Comparison of ENCODE assay signal across 23 cellular contexts in the genomic region with DNA sequence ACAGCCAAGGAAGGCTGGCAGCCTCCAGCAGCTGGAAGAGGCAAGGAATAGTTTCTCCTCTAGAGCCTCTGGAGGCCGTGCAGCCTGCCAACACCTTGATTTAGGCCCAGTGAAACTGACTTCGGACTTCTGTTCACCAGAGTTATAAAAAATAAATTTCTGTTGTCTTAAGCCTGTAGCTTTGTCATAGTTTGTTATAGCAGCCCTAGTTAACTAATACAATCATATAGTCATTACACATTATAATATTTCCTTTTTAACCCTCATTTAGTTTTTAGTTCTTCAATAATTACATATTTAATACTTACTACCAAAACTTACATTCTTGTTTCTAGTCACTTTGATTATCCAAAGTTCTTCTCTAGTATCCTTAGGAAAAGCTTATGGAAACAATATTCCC. TPM values are rescaled to one million over a fixed set of nuclear protein-coding genes. Genes with fewer than 3 reads are reported as not detected.
A peak's percentile ranks its signal among the peaks of the same experiment; 100 is the strongest.
DNase-seq lines count a peak whose midpoint lies in the region; ATAC-seq, FAIRE-seq and TF ChIP-seq lines count a peak whose summit lies in the region.
"Had no signal": no experiment of that assay in that cellular context is flagged by ENCODE, and none has a peak within 500 bp of the region (broad histone marks: within the 10 kb centered on the region; RNA-seq: fewer than 3 reads in every experiment).

No MANE protein-coding gene starts in this region.

- H2BK12ac ChIP-seq in trophoblast cell (ENCODE audit: low read length): peak overlapping the region; percentile 36

- DNase-seq in HepG2 (ENCODE audit: low spot score): no peak
- DNase-seq in right lobe of liver: no peak
- DNase-seq in PC-3: no peak
- no peak for DNase-seq in Panc1 (ENCODE audit: low read depth, low spot score)
- no peak for DNase-seq in trophoblast cell
- no peak for DNase-seq in substantia nigra (lab: John Stamatoyannopoulos, UW)
- no peak for DNase-seq in activated T-helper 2 cell treated with anti-CD3 and anti-CD28 coated beads, Interferon-gamma antibody, Interleukin-2, Interleukin-4, amounts not matched to agents 10 μg/mL and 5 μg/mL and 100 μg/mL, durations not matched to agents 14 hours and 24 hours and 36 hours (ENCODE audit: low spot score)
- DNase-seq: ACHN; BE2C; C1 segment of cervical spinal cord; CD4-positive, alpha-beta memory T cell; CD4-positive, CD25-positive, alpha-beta regulatory T cell; CD8-positive, alpha-beta memory T cell; COR-L47; DMS79 treated with DMSO at 0.1 percent for 48 hours; GF-D8 had no signal

- H2BK5ac ChIP-seq in trophoblast cell (ENCODE audit: low read depth, low read length, poor library complexity): no peak overlapping the region

- H3K36me3 ChIP-seq in HepG2 (replicated peaks in 1 of 2; ENCODE audit: control insufficient read depth in 1 of 2, insufficient read depth in 2 of 2, low read length in 2 of 2) (peaks cover 0 to 1% of the 10 kb centered on the region in 2 experiments; a peak in 1 of 5 replicates), right lobe of liver (no peaks in the 10 kb centered on the region), PC-3 (ENCODE audit: low read depth, low read length) (no peaks in the 10 kb centered on the region), Panc1 (ENCODE audit: control insufficient read depth, insufficient read depth, low read length) (no peaks in the 10 kb centered on the region; the same call in 1 of the 2 replicates), trophoblast cell (ENCODE audit: control insufficient read depth in 1 of 2, insufficient read depth in 2 of 2, low read length in 2 of 2) (no peaks in the 10 kb centered on the region)
- H3K36me3 ChIP-seq: BE2C, BLaER1 had no signal

- ATAC-seq in HepG2 (no peak), right lobe of liver (no peak), PC-3 (no peak), Panc1 (no peak), GM21737 (IDR thresholded peaks at IDR 0.05; ENCODE audit: unreplicated experiment) (no peak)

- H4K20me1 ChIP-seq in HepG2 (ENCODE audit: insufficient read depth, low read length) (no peaks in the 10 kb centered on the region), PC-3 (ENCODE audit: low read length) (no peaks in the 10 kb centered on the region)
- H4K20me1 ChIP-seq: BLaER1 had no signal

- CTCF ChIA-PET in HepG2 (lab: Yijun Ruan, JAX; ENCODE audit: low intra/inter-chr PET ratio, low total read pairs) (no interaction called here), PC-3 (lab: Charles Lee) (no interaction called here), Panc1 (lab: Charles Lee) (interaction anchor here (0.7 kb wide), 1 partner anchor 52 kb away, joined by 3 read pairs; no protein-coding TSS in a partner anchor)

- H3K9ac ChIP-seq in HepG2 (ENCODE audit: insufficient read depth, low read depth, low read length): no peak overlapping the region
- H3K9ac ChIP-seq in PC-3 (ENCODE audit: low read length): no peak overlapping the region
- H3K9ac ChIP-seq in trophoblast cell (ENCODE audit: low read length): no peak overlapping the region
- H3K9ac ChIP-seq: BLaER1 had no signal

- intact Hi-C loops in HepG2 (cut with micrococcal nuclease; ENCODE audit: unreplicated experiment) (loop anchor here (5.0 kb wide), 1 partner anchor 108 kb away; no protein-coding TSS in a partner anchor), right lobe of liver (cut with DNase I) (no loop called here), PC-3 (cut with micrococcal nuclease) (loop anchor here (5.0 kb wide), 1 partner anchor 48 kb away; no protein-coding TSS in a partner anchor), Panc1 (cut with micrococcal nuclease; ENCODE audit: unreplicated experiment) (no loop called here)
- intact Hi-C loops in activated T-helper 2 cell treated with anti-CD3 and anti-CD28 coated beads, Interferon-gamma antibody, Interleukin-2, Interleukin-4, amounts not matched to agents 10 μg/mL and 5 μg/mL and 100 μg/mL, durations not matched to agents 14 hours and 24 hours and 36 hours (cut with micrococcal nuclease): no loop called here

- no peak overlapping the region for H3K27ac Mint-ChIP-seq in activated T-helper 2 cell treated with anti-CD3 and anti-CD28 coated beads, Interferon-gamma antibody, Interleukin-2, Interleukin-4, amounts not matched to agents 10 μg/mL and 5 μg/mL and 100 μg/mL, durations not matched to agents 14 hours and 24 hours and 36 hours
- H3K27ac Mint-ChIP-seq: CD14-positive monocyte; CD4-positive, alpha-beta memory T cell; CD4-positive, CD25-positive, alpha-beta regulatory T cell; CD8-positive, alpha-beta memory T cell had no signal

- H3K27ac ChIP-seq in HepG2 (ENCODE audit: extremely low read length, insufficient read depth, low read length) (no peak overlapping the region), right lobe of liver (no peak overlapping the region), PC-3 (ENCODE audit: low read length) (no peak overlapping the region), Panc1 (ENCODE audit: low read length) (peak overlapping the region; percentile 3; the same call in 1 of the 2 replicates), trophoblast cell (ENCODE audit: low read depth, low read length) (no peak overlapping the region), substantia nigra (ENCODE audit: low read depth, low read length, poor library complexity, severe bottlenecking) (no peak overlapping the region)
- H3K27ac ChIP-seq: 22Rv1, BLaER1 had no signal

- H3K14ac ChIP-seq in trophoblast cell (ENCODE audit: low read length): no peak overlapping the region

- in situ Hi-C loops in HepG2 (cut with HindIII; ENCODE audit: extremely low pct_ligation_motif_present, low pct_unique_long_range_greater_than_20kb): no loop called here
- in situ Hi-C loops in Panc1 (cut with HindIII; ENCODE audit: low pct_unique_long_range_greater_than_20kb, low sequenced_read_pairs): no loop called here

- no peaks in the 10 kb centered on the region for H3K9me3 ChIP-seq in HepG2 (ENCODE audit: low read length)
- H3K9me3 ChIP-seq in right lobe of liver: no peaks in the 10 kb centered on the region
- H3K9me3 ChIP-seq in PC-3 (ENCODE audit: low read length): no peaks in the 10 kb centered on the region
- no peaks in the 10 kb centered on the region for H3K9me3 ChIP-seq in Panc1 (ENCODE audit: control insufficient read depth, insufficient read depth, low read depth, low read length)
- no peaks in the 10 kb centered on the region for H3K9me3 ChIP-seq in trophoblast cell (ENCODE audit: insufficient read depth, low read depth, low read length)
- H3K9me3 ChIP-seq: BE2C, BLaER1 had no signal

- no peak overlapping the region for H2AFZ ChIP-seq in HepG2 (ENCODE audit: low read length)
- no peak overlapping the region for H2AFZ ChIP-seq in PC-3 (ENCODE audit: low read length)
- H2AFZ ChIP-seq in trophoblast cell (ENCODE audit: insufficient read depth, low read length, poor library complexity): no peak overlapping the region

- H3K23ac ChIP-seq in trophoblast cell (ENCODE audit: low read length): no peak overlapping the region

- FAIRE-seq in HepG2 (lab: Jason Lieb, UNC): no peak
- FAIRE-seq: G401.6, GM12891, GM19239 had no signal

- TF ChIP-seq RAD21 in HepG2 (CRISPR knock-in tag; IDR thresholded peaks at IDR 0.05): no peak

- POLR2A ChIA-PET in HepG2 (lab: Yijun Ruan, JAX) (no interaction called here), PC-3 (lab: Charles Lee; ENCODE audit: unreplicated experiment) (no interaction called here), Panc1 (lab: Charles Lee) (interaction anchor here (0.8 kb wide), 1 partner anchor 25 kb away, joined by 3 read pairs; no protein-coding TSS in a partner anchor)

- H4K12ac ChIP-seq in trophoblast cell (ENCODE audit: low read depth, low read length): no peak overlapping the region

- WGBS in HepG2 (ENCODE audit: low lambda C conversion rate): 93% methylated on average over 2 of the region's 2 CpGs
- no CpG with 5 or more reads among the region's 2 CpGs for WGBS in right lobe of liver (ENCODE audit: insufficient coverage, low coverage, low lambda C conversion rate, missing lambda C conversion rate)
- no CpG with 5 or more reads among the region's 2 CpGs for WGBS in trophoblast cell (ENCODE audit: extremely low coverage, insufficient coverage, insufficient read length)

- H4K91ac ChIP-seq in trophoblast cell (ENCODE audit: low read depth, low read length): no peak overlapping the region

- no peak overlapping the region for H3K18ac ChIP-seq in trophoblast cell (ENCODE audit: low read length)

- H2AK5ac ChIP-seq in trophoblast cell (ENCODE audit: low read length): no peak overlapping the region

- BruUV-seq in HepG2 (replicated peaks; lab: Mats Ljungman, UMichigan): no TSS peak
- no TSS peak for BruUV-seq in PC-3 (replicated peaks; lab: Mats Ljungman, UMichigan)
- no TSS peak for BruUV-seq in Panc1 (replicated peaks; lab: Mats Ljungman, UMichigan)

- H2BK120ac ChIP-seq in trophoblast cell (ENCODE audit: insufficient read depth, low read length, poor library complexity): no peak overlapping the region

- H3K36me3 Mint-ChIP-seq in activated T-helper 2 cell treated with anti-CD3 and anti-CD28 coated beads, Interferon-gamma antibody, Interleukin-2, Interleukin-4, amounts not matched to agents 10 μg/mL and 5 μg/mL and 100 μg/mL, durations not matched to agents 14 hours and 24 hours and 36 hours (ENCODE audit: low read depth): no peaks in the 10 kb centered on the region
- H3K36me3 Mint-ChIP-seq: CD14-positive monocyte; CD4-positive, alpha-beta memory T cell; CD4-positive, CD25-positive, alpha-beta regulatory T cell; CD8-positive, alpha-beta memory T cell had no signal

- H3K9me2 ChIP-seq in PC-3 (replicated peaks; ENCODE audit: low read length): no peaks in the 10 kb centered on the region

- no peak overlapping the region for H4K8ac ChIP-seq in trophoblast cell (ENCODE audit: low read depth, low read length)

- no peak overlapping the region for H3K4ac ChIP-seq in trophoblast cell (ENCODE audit: low read depth, low read length)

- H3F3A ChIP-seq in PC-3 (ENCODE audit: low read length, unreplicated experiment): no peaks in the 10 kb centered on the region

- no peak overlapping the region for H3K4me2 ChIP-seq in HepG2 (ENCODE audit: low read depth, low read length)
- peak overlapping the region; percentile 21; the same call in 1 of the 2 replicates for H3K4me2 ChIP-seq in PC-3 (ENCODE audit: low read length)
- H3K4me2 ChIP-seq in trophoblast cell (ENCODE audit: low read length): no peak overlapping the region
- H3K4me2 ChIP-seq: BLaER1 had no signal

- H3K27me3 Mint-ChIP-seq in activated T-helper 2 cell treated with anti-CD3 and anti-CD28 coated beads, Interferon-gamma antibody, Interleukin-2, Interleukin-4, amounts not matched to agents 10 μg/mL and 5 μg/mL and 100 μg/mL, durations not matched to agents 14 hours and 24 hours and 36 hours (ENCODE audit: low read depth): peaks cover 30% of the 10 kb centered on the region

- H3K79me1 ChIP-seq in trophoblast cell (ENCODE audit: low read length): no peaks in the 10 kb centered on the region

- no peaks in the 10 kb centered on the region for H3K4me1 Mint-ChIP-seq in activated T-helper 2 cell treated with anti-CD3 and anti-CD28 coated beads, Interferon-gamma antibody, Interleukin-2, Interleukin-4, amounts not matched to agents 10 μg/mL and 5 μg/mL and 100 μg/mL, durations not matched to agents 14 hours and 24 hours and 36 hours (ENCODE audit: low read depth)
- H3K4me1 Mint-ChIP-seq: CD14-positive monocyte; CD4-positive, alpha-beta memory T cell; CD8-positive, alpha-beta memory T cell had no signal

- H3K79me2 ChIP-seq in HepG2 (ENCODE audit: insufficient read depth, low read length) (peaks cover 77% of the 10 kb centered on the region), PC-3 (ENCODE audit: low read length) (0 out of 2 replicates have a peak, but pooled peaks cover 5% of the 10 kb centered on the region), trophoblast cell (ENCODE audit: control insufficient read depth, insufficient read depth, low read length, poor library complexity) (no peaks in the 10 kb centered on the region)

- H3K9me3 Mint-ChIP-seq in activated T-helper 2 cell treated with anti-CD3 and anti-CD28 coated beads, Interferon-gamma antibody, Interleukin-2, Interleukin-4, amounts not matched to agents 10 μg/mL and 5 μg/mL and 100 μg/mL, durations not matched to agents 14 hours and 24 hours and 36 hours: no peaks in the 10 kb centered on the region

- H3K4me3 ChIP-seq in HepG2 (replicated peaks in 1 of 3; ENCODE audit: insufficient read depth in 1 of 3, low read depth in 2 of 3, low read length in 3 of 3) (no peak overlapping the region), right lobe of liver (no peak overlapping the region), PC-3 (ENCODE audit: low read length) (no peak overlapping the region), Panc1 (ENCODE audit: low read depth in 2 of 2, low read length in 2 of 2) (no peak overlapping the region), trophoblast cell (ENCODE audit: low read depth, low read length) (no peak overlapping the region)
- H3K4me3 ChIP-seq: BLaER1 had no signal

- TF ChIP-seq POLR2A in HepG2 (IDR thresholded peaks at IDR 0.05; ENCODE audit: insufficient read depth in 1 of 2, low read depth in 2 of 2, low read length in 2 of 2) (no peak), right lobe of liver (IDR thresholded peaks at IDR 0.05) (no peak)

- no peaks in the 10 kb centered on the region for H3K27me3 ChIP-seq in HepG2 (ENCODE audit: control insufficient read depth in 1 of 2, insufficient read depth in 2 of 2, low read length in 2 of 2)
- no peaks in the 10 kb centered on the region for H3K27me3 ChIP-seq in right lobe of liver
- H3K27me3 ChIP-seq in PC-3 (ENCODE audit: low read length): no peaks in the 10 kb centered on the region
- no peaks in the 10 kb centered on the region for H3K27me3 ChIP-seq in Panc1 (ENCODE audit: control insufficient read depth, insufficient read depth, low read length)
- no peaks in the 10 kb centered on the region for H3K27me3 ChIP-seq in trophoblast cell (ENCODE audit: insufficient read depth, low read length)
- H3K27me3 ChIP-seq: BE2C, BLaER1 had no signal

- H3K4me1 ChIP-seq in HepG2 (ENCODE audit: insufficient read depth, low read length): peaks cover 100% of the 10 kb centered on the region
- H3K4me1 ChIP-seq in right lobe of liver: peaks cover 0 to 55% (median 23%) of the 10 kb centered on the region in 4 donors
- H3K4me1 ChIP-seq in PC-3 (ENCODE audit: insufficient read depth, low read length): peaks cover 51% of the 10 kb centered on the region
- H3K4me1 ChIP-seq in Panc1 (ENCODE audit: control insufficient read depth, insufficient read depth, low read length): peaks cover 80% of the 10 kb centered on the region
- peaks cover 3 to 16% of the 10 kb centered on the region in 2 experiments for H3K4me1 ChIP-seq in trophoblast cell (ENCODE audit: control insufficient read depth in 1 of 2, insufficient read depth in 2 of 2, low read length in 2 of 2)
- H3K4me1 ChIP-seq: BLaER1 had no signal

- TF ChIP-seq CTCF in HepG2 (CRISPR knock-in tag; IDR thresholded peaks at IDR 0.05) (no peak), right lobe of liver (IDR thresholded peaks at IDR 0.05) (no peak), PC-3 (conservative IDR thresholded peaks at IDR 0.05; ENCODE audit: low read depth, low read length) (no peak), Panc1 (IDR thresholded peaks at IDR 0.05) (no peak)

- H3K4me3 Mint-ChIP-seq in activated T-helper 2 cell treated with anti-CD3 and anti-CD28 coated beads, Interferon-gamma antibody, Interleukin-2, Interleukin-4, amounts not matched to agents 10 μg/mL and 5 μg/mL and 100 μg/mL, durations not matched to agents 14 hours and 24 hours and 36 hours (ENCODE audit: low read depth): no peak overlapping the region
- H3K4me3 Mint-ChIP-seq: CD14-positive monocyte; CD4-positive, alpha-beta memory T cell; CD4-positive, CD25-positive, alpha-beta regulatory T cell; CD8-positive, alpha-beta memory T cell had no signal

- TF ChIP-seq EP300 in HepG2 (IDR thresholded peaks at IDR 0.05; ENCODE audit: low read depth in 2 of 2, low read length in 2 of 2) (no peak), HepG2 (CRISPR knock-in tag; IDR thresholded peaks at IDR 0.05; ENCODE audit: borderline replicate concordance) (no peak)

RNA-seq across cellular contexts. Expression of gene NOS1AP, which starts 20.3 kb away (rescaled TPM):
- 2.5 and 3.3 TPM in 2 replicates for total RNA-seq in HepG2 (2016; rRNA removed; fragmentation: Illumina TruSeq; extraction: Trizol)
- total RNA-seq in HepG2 (2016; cell fraction: cytosol; rRNA removed; fragmentation: Illumina TruSeq; extraction: Trizol; ENCODE audit: low read depth): 0.44 and 0.71 TPM in 2 replicates
- 2.0 and 3.2 TPM in 2 replicates for total RNA-seq in HepG2 (2016; cell fraction: insoluble cytoplasmic fraction; rRNA removed; fragmentation: Illumina TruSeq; extraction: Trizol)
- 1.0 and 1.1 TPM in 2 replicates for total RNA-seq in HepG2 (2016; cell fraction: membrane; rRNA removed; fragmentation: Illumina TruSeq; extraction: Trizol)
- 6.2 and 8.0 TPM in 2 replicates for total RNA-seq in HepG2 (2016; cell fraction: nucleus; rRNA removed; fragmentation: Illumina TruSeq; extraction: Trizol)
- polyA plus RNA-seq in HepG2 (2011; rRNA removed): 1.9 and 2.0 TPM in 2 replicates
- polyA plus RNA-seq in HepG2 (2011; cell fraction: cytosol; rRNA removed): 0.64 and 0.76 TPM in 2 replicates
- 10.0 and 12.0 TPM in 2 replicates for polyA plus RNA-seq in HepG2 (2011; cell fraction: nucleus; rRNA removed)
- 3.3 and 4.1 TPM in 2 replicates for polyA plus RNA-seq in HepG2 (2012)
- polyA plus RNA-seq in HepG2 (2016; cell fraction: cytosol; fragmentation: Illumina TruSeq; extraction: Trizol; ENCODE audit: low read depth): 0.06 and 0.09 TPM in 2 replicates
- polyA plus RNA-seq in HepG2 (2016; cell fraction: insoluble cytoplasmic fraction; fragmentation: Illumina TruSeq; extraction: Trizol; ENCODE audit: low read depth): 1.3 and 2.6 TPM in 2 replicates
- 0.14 and 0.41 TPM in 2 replicates for polyA plus RNA-seq in HepG2 (2016; cell fraction: membrane; fragmentation: Illumina TruSeq; extraction: Trizol; ENCODE audit: low read depth)
- polyA plus RNA-seq in HepG2 (2016; cell fraction: nucleus; fragmentation: Illumina TruSeq; extraction: Trizol; ENCODE audit: insufficient read depth, low read depth): 5.9 and 7.5 TPM in 2 replicates
- 8.3 and 12.9 TPM in 2 replicates for polyA minus RNA-seq in HepG2 (2011; rRNA and poly(A)+ RNA removed; ENCODE audit: low replicate concordance)
- 3.6 and 3.8 TPM in 2 replicates for polyA minus RNA-seq in HepG2 (2011; cell fraction: cytosol; rRNA and poly(A)+ RNA removed)
- 23.2 and 23.6 TPM in 2 replicates for polyA minus RNA-seq in HepG2 (2011; cell fraction: nucleus; rRNA and poly(A)+ RNA removed)
- 10 to 100 TPM in 3 of 6 experiments, 1 to 10 TPM in 3; 4.7 to 24.8 (median 11.6) TPM for total RNA-seq in right lobe of liver
- 1.6 and 2.6 TPM in 2 replicates for total RNA-seq in PC-3 (2014; rRNA removed)
- 27.9 TPM for total RNA-seq in Panc1 (2021; ENCODE audit: unreplicated experiment)
- polyA plus RNA-seq in Panc1 (2012; ENCODE audit: insufficient read length): 20.0 TPM
- polyA plus RNA-seq in trophoblast cell (2013): 2.3 and 2.7 TPM in 2 replicates
- not detected in 2 replicates for total RNA-seq in activated T-helper 2 cell treated with anti-CD3 and anti-CD28 coated beads, Interferon-gamma antibody, Interleukin-2, Interleukin-4, amounts not matched to agents 10 μg/mL and 5 μg/mL and 100 μg/mL, durations not matched to agents 14 hours and 24 hours and 36 hours
- total RNA-seq: CD4-positive, alpha-beta memory T cell; CD4-positive, CD25-positive, alpha-beta regulatory T cell had no signal
- polyA plus RNA-seq: CD14-positive monocyte; CD4-positive, alpha-beta memory T cell; CD4-positive, CD25-positive, alpha-beta regulatory T cell; CD8-positive, alpha-beta memory T cell had no signal

Comparison
In these comparisons a context has a peak if more than half of its experiments do, and no peak if none do; other contexts are left out.
1. intact Hi-C loops: an anchor here in HepG2 (5.0 kb wide) and PC-3 (5.0 kb wide); none called in right lobe of liver, Panc1 and activated T-helper 2 cell treated with anti-CD3 and anti-CD28 coated beads, Interferon-gamma antibody, Interleukin-2, Interleukin-4, amounts not matched to agents 10 μg/mL and 5 μg/mL and 100 μg/mL, durations not matched to agents 14 hours and 24 hours and 36 hours.